9 cellular contexts compared by ENCODE assay signal in genomic region chr1:145978477-145978859, GRCh38. TPM values are rescaled to one million over a fixed set of nuclear protein-coding genes. Genes with fewer than 3 reads are reported as not detected.
DNase-seq lines count a peak whose midpoint lies in the region; ATAC-seq, FAIRE-seq and TF ChIP-seq lines count a peak whose summit lies in the region.
"Had no signal": no experiment of that assay in that cellular context is flagged by ENCODE, and none has a peak within 500 bp of the region (broad histone marks: within the 10 kb centered on the region; RNA-seq: fewer than 3 reads in every experiment).

No MANE protein-coding gene starts in this region.

- no peak for ATAC-seq in GM19463 (IDR thresholded peaks at IDR 0.05; ENCODE audit: unreplicated experiment)

- DNase-seq in small intestine, result peak; percentile 61
- no peak for DNase-seq in stimulated activated CD4-positive, alpha-beta T cell treated with anti-CD3 and anti-CD28 coated beads, Interleukin-2, amount 100 ng/mL, for 48 hours
- no peak for DNase-seq in NCI-H1105 (lab: John Stamatoyannopoulos, UW)
- DNase-seq in NCI-H1105 treated with DMSO at 0.1 percent for 48 hours (lab: John Stamatoyannopoulos, UW), result no peak

- H2AFZ ChIP-seq in SU-DHL-6 (ENCODE audit: low read depth, low read length, severe bottlenecking), result no peak overlapping the region

- no peak overlapping the region for H3K4me2 ChIP-seq in SU-DHL-6 (ENCODE audit: low read depth, low read length, poor library complexity, severe bottlenecking)

- no peak for TF ChIP-seq CTCF in SU-DHL-6 (IDR thresholded peaks at IDR 0.05; ENCODE audit: insufficient read depth, low read length, poor library complexity, severe bottlenecking)

- H3K9me3 ChIP-seq in ES-I3 (ENCODE audit: control insufficient read depth, insufficient read depth, low read length) (no peaks in the 10 kb centered on the region), SU-DHL-6 (ENCODE audit: insufficient read depth, low read length) (no peaks in the 10 kb centered on the region), iPS-20b (ENCODE audit: insufficient read depth, low read depth, low read length) (no peaks in the 10 kb centered on the region), small intestine (ENCODE audit: control insufficient read depth, low read depth) (no peaks in the 10 kb centered on the region)

- H3K27ac ChIP-seq in SU-DHL-6 (ENCODE audit: low read depth, low read length), result peak overlapping the region; percentile 66
- peak overlapping the region; percentile 86 for H3K27ac ChIP-seq in iPS-20b (ENCODE audit: low read length)
- peak overlapping the region; percentile 94 to 98 for H3K27ac ChIP-seq in small intestine (ENCODE audit: low read depth in 1 of 2, low read length in 1 of 2)

- H3K9me2 ChIP-seq in SU-DHL-6 (replicated peaks; ENCODE audit: insufficient read depth, low read length), result no peaks in the 10 kb centered on the region

- no peaks in the 10 kb centered on the region for H3K79me2 ChIP-seq in SU-DHL-6 (ENCODE audit: insufficient read depth, low read length)

- H3K9ac ChIP-seq in ES-I3 (ENCODE audit: low read depth, low read length) (peak overlapping the region; percentile 45), SU-DHL-6 (ENCODE audit: low read length) (0 out of 2 replicates have a peak overlapping the region, but pooled peaks have one; percentile 6), iPS-20b (ENCODE audit: low read depth, low read length) (peak overlapping the region; percentile 84; the same call in 1 of the 2 replicates)

- H3K27me3 ChIP-seq in SU-DHL-6 (ENCODE audit: low read length), result no peaks in the 10 kb centered on the region
- no peaks in the 10 kb centered on the region for H3K27me3 ChIP-seq in iPS-20b (ENCODE audit: insufficient read depth, low read length)
- no peaks in the 10 kb centered on the region for H3K27me3 ChIP-seq in small intestine (ENCODE audit: control insufficient read depth in 2 of 2, insufficient read depth in 2 of 2, low read length in 2 of 2)

- no peak for FAIRE-seq in small intestine (lab: Jason Lieb, UNC)
- FAIRE-seq: endometrium had no signal

- H3K4me1 ChIP-seq in ES-I3 (ENCODE audit: insufficient read depth, low read length), result peaks cover 41% of the 10 kb centered on the region
- H3K4me1 ChIP-seq in iPS-20b (ENCODE audit: insufficient read depth, low read length), result peaks cover 31% of the 10 kb centered on the region
- peaks cover 17 to 29% of the 10 kb centered on the region in 2 donors for H3K4me1 ChIP-seq in small intestine (ENCODE audit: control insufficient read depth in 2 of 2, insufficient read depth in 1 of 2, low read depth in 1 of 2, low read length in 1 of 2)

- H3F3A ChIP-seq in SU-DHL-6 (ENCODE audit: insufficient read depth), result 0 out of 2 replicates have a peak, but pooled peaks cover 3% of the 10 kb centered on the region

- H3K4me3 ChIP-seq in SU-DHL-6 (ENCODE audit: insufficient read depth, low read length, poor library complexity, severe bottlenecking) (no peak overlapping the region), iPS-20b (ENCODE audit: low read length) (peak overlapping the region; percentile 55; the same call in 1 of the 2 replicates), small intestine (ENCODE audit: low read depth in 1 of 2, low read length in 2 of 2) (no peak overlapping the region)

- H4K20me1 ChIP-seq in SU-DHL-6 (ENCODE audit: low read depth, low read length), result no peaks in the 10 kb centered on the region

- H3K36me3 ChIP-seq in ES-I3 (ENCODE audit: insufficient read depth, low read length) (no peaks in the 10 kb centered on the region), SU-DHL-6 (ENCODE audit: low read length) (no peaks in the 10 kb centered on the region), iPS-20b (ENCODE audit: insufficient read depth, low read depth, low read length) (no peaks in the 10 kb centered on the region), small intestine (ENCODE audit: control insufficient read depth in 2 of 2, insufficient read depth in 2 of 2, low read length in 2 of 2) (no peaks in the 10 kb centered on the region)

RNA-seq across cellular contexts. Expression of gene POLR3GL, which starts 14.0 kb away (rescaled TPM):
- polyA plus RNA-seq in small intestine, result 10 to 100 TPM; 33.6 to 37.3 (median 34.0) TPM

RNA-seq across cellular contexts. Expression of gene ANKRD34A, which starts 14.1 kb away (rescaled TPM):
- 1 to 10 TPM in 1 of 3 donors, under 1 TPM in 2; 0.48 to 1.1 (median 0.54) TPM for polyA plus RNA-seq in small intestine

RNA-seq across cellular contexts. Expression of gene TXNIP, which starts 17.9 kb away (rescaled TPM):
- polyA plus RNA-seq in small intestine, result 100 to 1,000 TPM in 2 of 3 donors, 10 to 100 TPM in 1; 85.4 to 362 (median 170) TPM

RNA-seq across cellular contexts. Expression of gene LIX1L, which starts 20.7 kb away (rescaled TPM):
- polyA plus RNA-seq in small intestine, result 1 to 10 TPM in 2 of 3 donors, under 1 TPM in 1; 0.67 to 7.1 (median 3.2) TPM

RNA-seq across cellular contexts. Expression of gene HJV, which starts 43.1 kb away (rescaled TPM):
- polyA plus RNA-seq in small intestine, result not detected

Comparison
In these comparisons a context has a peak if more than half of its experiments do, and no peak if none do; other contexts are left out.
1. H3K9ac ChIP-seq: peak in every context shown above with its lines; median percentile 84 in iPS-20b; 45 in ES-I3; 6 in SU-DHL-6.